22 cellular contexts compared by ENCODE assay signal in genomic region chr6:17650910-17651309, GRCh38. TPM values are rescaled to one million over a fixed set of nuclear protein-coding genes. Genes with fewer than 3 reads are reported as not detected.
DNase-seq lines count a peak whose midpoint lies in the region; ATAC-seq and TF ChIP-seq lines count a peak whose summit lies in the region.
"Had no signal": no experiment of that assay in that cellular context is flagged by ENCODE, and none has a peak within 500 bp of the region (broad histone marks: within the 10 kb centered on the region; RNA-seq: fewer than 3 reads in every experiment).

No MANE protein-coding gene starts in this region.

- peaks cover 19% of the 10 kb centered on the region for H3K4me1 Mint-ChIP-seq in activated CD4-positive, alpha-beta T cell treated with anti-CD3 and anti-CD28 coated beads for 36 hours
- peaks cover 24 to 43% of the 10 kb centered on the region in 2 donors for H3K4me1 Mint-ChIP-seq in natural killer cell
- peaks cover 21 to 26% of the 10 kb centered on the region in 2 donors for H3K4me1 Mint-ChIP-seq in natural killer cell treated with Interleukin-12 subunit alpha and Interleukin-12 subunit beta and Interleukin-15 and Interleukin-18, amount 100 ng/mL, for 72 hours (ENCODE audit: low read depth in 2 of 2)

- no peak for DNase-seq in activated CD4-positive, alpha-beta T cell treated with anti-CD3 and anti-CD28 coated beads for 36 hours
- no peak for DNase-seq in activated CD4-positive, alpha-beta T cell treated with anti-CD3 and anti-CD28 coated beads for 1 hour
- DNase-seq in natural killer cell (no peak), esophagus squamous epithelium (lab: John Stamatoyannopoulos, UW) (no peak), GM20000 (ENCODE audit: low spot score) (no peak), ovary (no peak)
- DNase-seq in natural killer cell treated with Interleukin-12 subunit alpha and Interleukin-12 subunit beta and Interleukin-15 and Interleukin-18, amount 100 ng/mL, for 72 hours (ENCODE audit: low spot score): no peak
- DNase-seq: 8988T, DMS53, GDM1, GOT3, HCEC 1CT, Kasumi-1, NCI-H1417 treated with DMSO at 0.1 percent for 48 hours, NCI-H187 treated with DMSO at 0.1 percent for 48 hours, NCI-H2107, NCI-H446 treated with DMSO at 0.1 percent for 48 hours, NCI-H526 treated with DMSO at 0.1 percent for 48 hours, OCI-M1, Right ventricle myocardium superior had no signal

- WGBS in esophagus squamous epithelium, 2 donors: 76 to 88% methylated on average over 3 of the region's 3 CpGs
- WGBS in ovary, 3 donors: 90 to 94% (median 93%) methylated on average over 3 of the region's 3 CpGs

- H3K27me3 ChIP-seq in esophagus squamous epithelium (no peaks in the 10 kb centered on the region), ovary (no peaks in the 10 kb centered on the region)
- H3K27me3 ChIP-seq: BLaER1 treated with 17β-estradiol and CSF1 and Interleukin-3, amounts not matched to agents 10 nM and 100 nM had no signal

- H3K4me1 ChIP-seq in esophagus squamous epithelium (peaks cover 0 to 38% (median 4%) of the 10 kb centered on the region in 3 donors), ovary (ENCODE audit: insufficient read depth) (no peaks in the 10 kb centered on the region)
- H3K4me1 ChIP-seq: BLaER1 treated with 17β-estradiol and CSF1 and Interleukin-3, amounts not matched to agents 10 nM and 100 nM had no signal

- ATAC-seq in activated CD4-positive, alpha-beta T cell treated with anti-CD3 and anti-CD28 coated beads for 36 hours: no peak
- ATAC-seq in natural killer cell (no peak), HG02759 (IDR thresholded peaks at IDR 0.05; ENCODE audit: unreplicated experiment) (no peak)
- ATAC-seq in natural killer cell treated with Interleukin-12 subunit alpha and Interleukin-12 subunit beta and Interleukin-15 and Interleukin-18, amount 100 ng/mL, for 72 hours: no peak

- TF ChIP-seq CTCF in natural killer cell (IDR thresholded peaks at IDR 0.05): no peak
- no peak for TF ChIP-seq CTCF in esophagus squamous epithelium (IDR thresholded peaks at IDR 0.05)
- no peak for TF ChIP-seq CTCF in GM20000 (IDR thresholded peaks at IDR 0.05; ENCODE audit: extremely low read depth, missing control alignments)
- TF ChIP-seq CTCF in ovary (IDR thresholded peaks at IDR 0.05): no peak

- H3K27ac ChIP-seq in esophagus squamous epithelium: peak overlapping the region in 3 of 4 donors; percentile 24 to 64 (median 48)
- no peak overlapping the region for H3K27ac ChIP-seq in ovary
- H3K27ac ChIP-seq: BLaER1 treated with 17β-estradiol and CSF1 and Interleukin-3, amounts not matched to agents 10 nM and 100 nM had no signal

- no peaks in the 10 kb centered on the region for H3K27me3 Mint-ChIP-seq in activated CD4-positive, alpha-beta T cell treated with anti-CD3 and anti-CD28 coated beads for 36 hours
- no peaks in the 10 kb centered on the region for H3K27me3 Mint-ChIP-seq in natural killer cell (ENCODE audit: low read depth in 2 of 2)
- no peaks in the 10 kb centered on the region for H3K27me3 Mint-ChIP-seq in natural killer cell treated with Interleukin-12 subunit alpha and Interleukin-12 subunit beta and Interleukin-15 and Interleukin-18, amount 100 ng/mL, for 72 hours

- peaks cover 60% of the 10 kb centered on the region for H3K36me3 Mint-ChIP-seq in activated CD4-positive, alpha-beta T cell treated with anti-CD3 and anti-CD28 coated beads for 36 hours (ENCODE audit: low read depth)
- peaks cover 9% of the 10 kb centered on the region for H3K36me3 Mint-ChIP-seq in natural killer cell
- H3K36me3 Mint-ChIP-seq in natural killer cell treated with Interleukin-12 subunit alpha and Interleukin-12 subunit beta and Interleukin-15 and Interleukin-18, amount 100 ng/mL, for 72 hours: peaks cover 35% of the 10 kb centered on the region

- no peak for TF ChIP-seq EP300 in ovary (IDR thresholded peaks at IDR 0.05)

- POLR2A ChIA-PET in activated CD4-positive, alpha-beta T cell treated with anti-CD3 and anti-CD28 coated beads for 36 hours (lab: Charles Lee): no interaction called here

- intact Hi-C loops in activated CD4-positive, alpha-beta T cell treated with anti-CD3 and anti-CD28 coated beads for 36 hours (cut with DNase I, micrococcal nuclease): loop anchor here in 1 of 2 experiments (5.0 kb wide), 1 partner anchor 49 kb away; the partner anchor contains the start of gene FAM8A1
- intact Hi-C loops in natural killer cell (cut with micrococcal nuclease): no loop called here
- intact Hi-C loops in esophagus squamous epithelium (cut with DNase I): no loop called here
- intact Hi-C loops in ovary (cut with DNase I): no loop called here

- H3K36me3 ChIP-seq in esophagus squamous epithelium: peaks cover 0 to 94% (median 6%) of the 10 kb centered on the region in 3 donors
- H3K36me3 ChIP-seq in ovary: no peaks in the 10 kb centered on the region

- H3K9me3 ChIP-seq in esophagus squamous epithelium: no peaks in the 10 kb centered on the region
- no peaks in the 10 kb centered on the region for H3K9me3 ChIP-seq in ovary
- H3K9me3 ChIP-seq: BLaER1 treated with 17β-estradiol and CSF1 and Interleukin-3, amounts not matched to agents 10 nM and 100 nM had no signal

- no peak for TF ChIP-seq POLR2A in esophagus squamous epithelium (IDR thresholded peaks at IDR 0.05)
- TF ChIP-seq POLR2A in ovary (IDR thresholded peaks at IDR 0.05): no peak

- no peaks in the 10 kb centered on the region for H3K9me3 Mint-ChIP-seq in activated CD4-positive, alpha-beta T cell treated with anti-CD3 and anti-CD28 coated beads for 36 hours (ENCODE audit: low read depth)
- no peaks in the 10 kb centered on the region for H3K9me3 Mint-ChIP-seq in natural killer cell
- H3K9me3 Mint-ChIP-seq in natural killer cell treated with Interleukin-12 subunit alpha and Interleukin-12 subunit beta and Interleukin-15 and Interleukin-18, amount 100 ng/mL, for 72 hours: no peaks in the 10 kb centered on the region

- CTCF ChIA-PET in activated CD4-positive, alpha-beta T cell treated with anti-CD3 and anti-CD28 coated beads for 36 hours (lab: Charles Lee): interaction anchor here (0.7 kb wide), 1 partner anchor 21 kb away, joined by 4 read pairs; no protein-coding TSS in a partner anchor

- H3K4me3 Mint-ChIP-seq in activated CD4-positive, alpha-beta T cell treated with anti-CD3 and anti-CD28 coated beads for 36 hours: no peak overlapping the region
- no peak overlapping the region for H3K4me3 Mint-ChIP-seq in natural killer cell
- H3K4me3 Mint-ChIP-seq in natural killer cell treated with Interleukin-12 subunit alpha and Interleukin-12 subunit beta and Interleukin-15 and Interleukin-18, amount 100 ng/mL, for 72 hours: no peak overlapping the region

- peak overlapping the region; percentile 63 for H3K27ac Mint-ChIP-seq in activated CD4-positive, alpha-beta T cell treated with anti-CD3 and anti-CD28 coated beads for 36 hours
- H3K27ac Mint-ChIP-seq in natural killer cell: peak overlapping the region; percentile 52 to 63
- no peak overlapping the region for H3K27ac Mint-ChIP-seq in natural killer cell treated with Interleukin-12 subunit alpha and Interleukin-12 subunit beta and Interleukin-15 and Interleukin-18, amount 100 ng/mL, for 72 hours

- H3K4me3 ChIP-seq in esophagus squamous epithelium: no peak overlapping the region
- no peak overlapping the region for H3K4me3 ChIP-seq in ovary
- H3K4me3 ChIP-seq: BLaER1 treated with 17β-estradiol and CSF1 and Interleukin-3, amounts not matched to agents 10 nM and 100 nM had no signal

RNA-seq across cellular contexts. Expression of gene FAM8A1, which starts 50.8 kb away (rescaled TPM):
- 1 to 10 TPM; 3.3 to 4.1 TPM for total RNA-seq in activated CD4-positive, alpha-beta T cell treated with anti-CD3 and anti-CD28 coated beads for 36 hours
- total RNA-seq in natural killer cell (10 to 100 TPM; 32.1 to 45.4 (median 35.5) TPM), esophagus squamous epithelium (10 to 100 TPM; 12.4 to 19.5 (median 16.1) TPM), ovary (10 to 100 TPM; 26.4 to 39.7 (median 31.0) TPM)
- total RNA-seq in natural killer cell treated with Interleukin-12 subunit alpha and Interleukin-12 subunit beta and Interleukin-15 and Interleukin-18, amount 100 ng/mL, for 72 hours: 1 to 10 TPM; 3.3 to 7.1 TPM
- 10 to 100 TPM; 25.4 to 31.2 TPM for polyA plus RNA-seq in ovary

RNA-seq across cellular contexts. Expression of gene NUP153, which starts 55.8 kb away (rescaled TPM):
- total RNA-seq in activated CD4-positive, alpha-beta T cell treated with anti-CD3 and anti-CD28 coated beads for 36 hours: 10 to 100 TPM; 81.0 to 99.8 TPM
- total RNA-seq in natural killer cell (10 to 100 TPM; 67.5 to 74.9 (median 68.0) TPM), esophagus squamous epithelium (10 to 100 TPM; 27.7 to 49.4 (median 40.6) TPM), ovary (10 to 100 TPM; 25.2 to 43.4 (median 34.6) TPM)
- 100 to 1,000 TPM in 1 of 2 donors, 10 to 100 TPM in 1; 76.6 to 117 TPM for total RNA-seq in natural killer cell treated with Interleukin-12 subunit alpha and Interleukin-12 subunit beta and Interleukin-15 and Interleukin-18, amount 100 ng/mL, for 72 hours
- 10 to 100 TPM; 14.2 to 29.9 TPM for polyA plus RNA-seq in ovary

Comparison
In these comparisons a context has a peak if more than half of its experiments do, and no peak if none do; other contexts are left out.
1. H3K27ac Mint-ChIP-seq: peak in activated CD4-positive, alpha-beta T cell treated with anti-CD3 and anti-CD28 coated beads for 36 hours (single experiment) and natural killer cell (2 of 2); none in natural killer cell treated with Interleukin-12 subunit alpha and Interleukin-12 subunit beta and Interleukin-15 and Interleukin-18, amount 100 ng/mL, for 72 hours (0 of 2).
2. H3K27ac ChIP-seq: peak in esophagus squamous epithelium (3 of 4); none in ovary (0 of 2).